Comparison of ENCODE assay signal across 17 cellular contexts in the genomic region with DNA sequence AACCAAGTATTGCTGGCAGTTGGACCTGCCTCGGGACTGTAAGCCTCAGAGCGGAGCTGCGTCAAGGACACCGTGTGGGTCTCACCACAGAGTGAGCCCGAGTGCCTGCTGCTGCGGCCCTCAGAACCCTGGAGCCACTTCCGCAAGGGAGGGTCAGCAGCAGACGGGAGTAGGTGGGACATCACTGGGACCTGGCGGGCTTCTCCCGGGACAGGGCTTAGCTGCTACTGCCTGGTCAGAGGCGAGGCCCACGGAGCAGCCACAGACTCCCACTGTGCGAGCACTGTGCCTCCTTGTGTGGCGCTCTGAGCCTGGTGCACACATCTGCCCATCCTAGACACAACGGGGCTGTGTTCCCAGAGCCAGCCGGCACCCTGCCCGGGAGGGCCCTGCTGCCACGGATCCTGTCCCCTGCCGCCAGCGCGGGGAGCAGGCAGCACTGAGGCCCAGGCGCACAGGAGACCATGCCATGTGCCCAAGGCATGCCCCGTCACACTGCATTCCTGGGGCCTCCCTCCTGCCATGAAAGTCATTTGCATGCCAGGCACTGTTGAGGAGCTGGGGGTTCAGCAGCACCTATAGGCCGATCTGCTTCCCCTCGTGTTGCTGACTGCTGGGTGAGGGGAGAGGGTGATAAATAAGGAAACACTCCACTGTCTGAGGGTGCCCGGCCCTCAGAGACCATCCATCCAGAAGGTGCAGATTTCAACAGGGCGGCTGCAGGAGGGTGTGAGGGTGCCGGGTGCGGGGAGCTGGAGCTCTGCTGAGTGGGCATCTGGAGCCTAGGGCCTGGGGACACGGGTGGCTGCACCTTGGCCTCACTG. TPM values are rescaled to one million over a fixed set of nuclear protein-coding genes. Genes with fewer than 3 reads are reported as not detected.
A peak's percentile ranks its signal among the peaks of the same experiment; 100 is the strongest.
DNase-seq lines count a peak whose midpoint lies in the region; ATAC-seq and TF ChIP-seq lines count a peak whose summit lies in the region.
"Had no signal": no experiment of that assay in that cellular context is flagged by ENCODE, and none has a peak within 500 bp of the region (broad histone marks: within the 10 kb centered on the region; RNA-seq: fewer than 3 reads in every experiment).

No MANE protein-coding gene starts in this region.

- peaks cover 0 to 14% (median 0%) of the 10 kb centered on the region in 3 donors for H3K36me3 ChIP-seq in Peyer's patch
- H3K36me3 ChIP-seq: cardiac muscle cell had no signal

- DNase-seq in C1 segment of cervical spinal cord (lab: John Stamatoyannopoulos, UW) (peak in 13 of 14 donors; percentile 43 to 95 (median 87)), RWPE1 (ENCODE audit: low spot score) (no peak), hippocampal formation (lab: John Stamatoyannopoulos, UW) (peak; percentile 95 to 96), pons (ENCODE audit: low spot score) (peak; percentile 97), Peyer's patch (no peak)
- DNase-seq: activated CD8-positive, alpha-beta memory T cell treated with anti-CD3 and anti-CD28 coated beads, Interleukin-2, amount 50 U/mL, for 4 hours; activated naive CD4-positive, alpha-beta T cell treated with anti-CD3 and anti-CD28 coated beads for 36 hours; AML-193; HCEC 1CT; NCI-H1048; stimulated activated naive CD8-positive, alpha-beta T cell treated with anti-CD3 and anti-CD28 coated beads, Interleukin-15, amount 100 ng/mL, for 72 hours; T-helper 1 cell had no signal

- peaks cover 0 to 19% (median 0%) of the 10 kb centered on the region in 4 donors for H3K4me1 ChIP-seq in Peyer's patch

- no peak for TF ChIP-seq POLR2A in Peyer's patch (IDR thresholded peaks at IDR 0.05)

- H3K27ac ChIP-seq in RWPE1 (peak overlapping the region; percentile 89), Peyer's patch (no peak overlapping the region)
- H3K27ac ChIP-seq: cardiac muscle cell had no signal

- no peak overlapping the region for H3K4me3 ChIP-seq in Peyer's patch
- H3K4me3 ChIP-seq: cardiac muscle cell, skin epidermis had no signal

- H3K27me3 ChIP-seq in Peyer's patch: no peaks in the 10 kb centered on the region
- H3K27me3 ChIP-seq: cardiac muscle cell had no signal

- no peaks in the 10 kb centered on the region for H3K9me3 ChIP-seq in Peyer's patch

- POLR2A ChIA-PET in RWPE1 (lab: Yijun Ruan, JAX; ENCODE audit: low non-redundant PET): no interaction called here

- TF ChIP-seq CTCF in RWPE1 (conservative IDR thresholded peaks at IDR 0.05; ENCODE audit: low read depth) (no peak), Peyer's patch (IDR thresholded peaks at IDR 0.05) (no peak)

- CTCF ChIA-PET in RWPE1 (lab: Yijun Ruan, JAX): interaction anchor here (1.1 to 1.8 kb wide), 2 partner anchors 14 to 49 kb away, joined by 5 to 7 read pairs; no protein-coding TSS in a partner anchor

- no peak for ATAC-seq in GM21786 (IDR thresholded peaks at IDR 0.05; ENCODE audit: unreplicated experiment)
- no peak for ATAC-seq in GM18870 (IDR thresholded peaks at IDR 0.05; ENCODE audit: unreplicated experiment)
- ATAC-seq in HG03135 (IDR thresholded peaks at IDR 0.05; ENCODE audit: unreplicated experiment): no peak
- ATAC-seq: stimulated activated naive CD8-positive, alpha-beta T cell treated with anti-CD3 and anti-CD28 coated beads, Interleukin-15, amount 100 ng/mL, for 72 hours had no signal

RNA-seq across cellular contexts. Expression of gene HIP1R, which starts 10.0 kb away (rescaled TPM):
- total RNA-seq in Peyer's patch: 100 to 1,000 TPM; 208 to 265 (median 238) TPM

RNA-seq across cellular contexts. Expression of gene VPS37B, which starts 50.7 kb away (rescaled TPM):
- total RNA-seq in Peyer's patch: 10 to 100 TPM; 49.5 to 92.8 (median 58.4) TPM

Comparison
In these comparisons a context has a peak if more than half of its experiments do, and no peak if none do; other contexts are left out.
1. DNase-seq: peak in C1 segment of cervical spinal cord (13 of 14), hippocampal formation (2 of 2) and pons (single experiment); none in RWPE1 (single experiment) and Peyer's patch (0 of 3).